ENCODE assay signal across 9 cellular contexts in the genomic region with DNA sequence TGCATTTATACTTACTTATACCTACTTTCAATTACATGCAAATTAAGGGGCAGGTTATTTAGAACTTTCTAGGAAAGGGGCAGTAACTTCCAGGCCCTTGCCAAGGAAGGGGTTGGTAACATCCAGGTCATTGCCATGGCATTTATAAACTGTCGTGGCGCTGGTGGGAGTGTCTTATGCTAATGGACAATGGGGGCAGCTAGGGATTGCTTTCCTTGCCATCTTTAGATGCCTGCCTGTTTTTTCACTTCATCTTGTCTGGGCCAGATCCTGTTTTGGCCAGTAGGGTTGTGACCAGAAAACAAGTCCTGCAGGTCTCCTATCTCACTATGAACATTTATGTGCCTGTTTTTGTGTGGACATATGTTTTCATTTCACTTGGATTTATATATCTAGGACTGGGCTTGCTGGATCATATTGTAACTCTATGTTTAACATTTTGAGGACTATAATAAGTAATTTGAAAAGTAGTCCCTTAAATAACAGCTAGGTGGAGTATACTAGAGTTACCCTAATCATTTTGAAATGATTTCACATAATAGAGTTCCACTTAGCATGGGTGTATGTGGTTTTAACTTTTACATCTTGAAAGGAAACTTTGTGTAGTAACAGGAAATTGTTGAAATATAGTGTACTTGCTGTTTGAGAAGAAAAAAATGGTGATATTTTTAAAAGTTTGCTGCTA. TPM values are rescaled to one million over a fixed set of nuclear protein-coding genes. Genes with fewer than 3 reads are reported as not detected.
DNase-seq lines count a peak whose midpoint lies in the region; ATAC-seq and TF ChIP-seq lines count a peak whose summit lies in the region.
"Had no signal": no experiment of that assay in that cellular context is flagged by ENCODE, and none has a peak within 500 bp of the region (broad histone marks: within the 10 kb centered on the region; RNA-seq: fewer than 3 reads in every experiment).

No MANE protein-coding gene starts in this region.

- peaks cover 45% of the 10 kb centered on the region for H3K36me3 Mint-ChIP-seq in nephron progenitor cell (ENCODE audit: low read depth)

- peaks cover 19% of the 10 kb centered on the region for H3K4me1 Mint-ChIP-seq in nephron progenitor cell

- H3K4me3 ChIP-seq in BLaER1 (no peak overlapping the region), liver (ENCODE audit: low read depth in 1 of 3, low read length in 3 of 3) (no peak overlapping the region)

- H3K27ac ChIP-seq in BLaER1 (no peak overlapping the region), VCaP (no peak overlapping the region), liver (ENCODE audit: low read depth in 1 of 2, low read length in 2 of 2) (no peak overlapping the region)

- peaks cover 54% of the 10 kb centered on the region for H3K9me3 Mint-ChIP-seq in nephron progenitor cell

- H3K27me3 ChIP-seq in BLaER1: no peaks in the 10 kb centered on the region
- H3K27me3 ChIP-seq in liver (ENCODE audit: control insufficient read depth in 4 of 4, insufficient read depth in 4 of 4, low read length in 3 of 4): no peaks in the 10 kb centered on the region

- DNase-seq in HCEC 1CT: peak; percentile 53
- no peak for DNase-seq in nephron progenitor cell
- no peak for DNase-seq in NCI-H524 treated with DMSO at 0.1 percent for 48 hours (lab: John Stamatoyannopoulos, UW)
- DNase-seq: SHP77 treated with DMSO at 0.1 percent for 48 hours had no signal

- no peak for ATAC-seq in GM18907 (IDR thresholded peaks at IDR 0.05; ENCODE audit: unreplicated experiment)
- no peak for ATAC-seq in GM19328 (IDR thresholded peaks at IDR 0.05; ENCODE audit: unreplicated experiment)

- TF ChIP-seq CTCF in VCaP (conservative IDR thresholded peaks at IDR 0.05) (peak; percentile 27), liver (IDR thresholded peaks at IDR 0.05; ENCODE audit: low read depth, low read length, missing input control) (peak; percentile 15), nephron progenitor cell (IDR thresholded peaks at IDR 0.05) (no peak)

- TF ChIP-seq RAD21 in liver (IDR thresholded peaks at IDR 0.05): peak in 1 of 2 donors; percentile 44

- peaks cover 55% of the 10 kb centered on the region for H3K9me3 ChIP-seq in BLaER1
- peaks cover 0 to 10% (median 4%) of the 10 kb centered on the region in 4 donors for H3K9me3 ChIP-seq in liver (ENCODE audit: control insufficient read depth in 4 of 4, low read length in 3 of 4)

- H4K20me1 ChIP-seq in BLaER1: no peaks in the 10 kb centered on the region

- WGBS in liver: 65% methylated on average over 2 of the region's 2 CpGs

- no peak overlapping the region for H3K27ac Mint-ChIP-seq in nephron progenitor cell

- H3K4me2 ChIP-seq in BLaER1: peak overlapping the region; percentile 44

- no peak overlapping the region for H3K4me3 Mint-ChIP-seq in nephron progenitor cell

- H3K36me3 ChIP-seq in BLaER1 (peaks cover 48% of the 10 kb centered on the region), liver (ENCODE audit: control insufficient read depth in 4 of 4, insufficient read depth in 3 of 4, low read depth in 1 of 4, low read length in 3 of 4) (no peaks in the 10 kb centered on the region)

- no peaks in the 10 kb centered on the region for H3K27me3 Mint-ChIP-seq in nephron progenitor cell (ENCODE audit: low read depth, poor library complexity)

- peaks cover 20% of the 10 kb centered on the region for H3K4me1 ChIP-seq in BLaER1
- peaks cover 0 to 8% (median 0%) of the 10 kb centered on the region in 4 donors for H3K4me1 ChIP-seq in liver (ENCODE audit: control insufficient read depth in 4 of 4, insufficient read depth in 4 of 4, low read length in 3 of 4)

- H3K9ac ChIP-seq in BLaER1: no peak overlapping the region
- no peak overlapping the region for H3K9ac ChIP-seq in liver (ENCODE audit: low read depth in 1 of 2, low read length in 2 of 2)

TF ChIP-seq in liver, 16 proteins besides CTCF, POLR2A, EP300 and RAD21:
- peak in 1 of 2 donors; percentile 35 for TF ChIP-seq RXRA (IDR thresholded peaks at IDR 0.05)
- TF ChIP-seq YY1 (IDR thresholded peaks at IDR 0.05): no peak

RNA-seq across cellular contexts. Expression of gene LCLAT1, which starts 56.1 kb away (rescaled TPM):
- total RNA-seq in liver: 10 to 100 TPM; 12.4 to 14.6 TPM
- polyA plus RNA-seq in liver: 1 to 10 TPM; 2.4 to 9.1 TPM
